19 cellular contexts compared by ENCODE assay signal in the genomic region with DNA sequence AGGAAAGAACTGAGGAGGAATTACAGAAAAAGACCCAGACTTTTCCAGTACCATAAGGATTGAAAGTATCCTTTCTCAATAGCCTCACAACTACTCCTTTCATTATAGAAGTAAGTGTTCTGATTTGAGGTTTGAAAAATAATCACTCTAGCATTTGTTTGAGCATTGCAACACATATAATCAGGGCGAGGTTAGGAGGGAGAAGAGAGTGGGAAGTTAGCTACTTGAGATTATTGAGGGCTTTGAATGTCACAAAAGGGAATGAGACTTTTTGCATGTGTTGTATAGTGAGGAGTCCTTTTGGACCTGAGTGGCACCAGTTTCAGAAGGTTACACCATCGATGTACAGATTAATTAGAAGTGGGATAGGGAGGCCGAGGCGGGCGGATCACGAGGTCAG.
"Had no signal": no experiment of that assay in that cellular context is flagged by ENCODE, and none has a peak within 500 bp of the region (broad histone marks: within the 10 kb centered on the region; RNA-seq: fewer than 3 reads in every experiment).

No MANE protein-coding gene starts in this region.

- H3K36me3 ChIP-seq: adrenal gland, prostate gland, right atrium auricular region, tibial nerve, uterus had no signal

- H3K9me3 Mint-ChIP-seq: activated CD8-positive, alpha-beta T cell treated with anti-CD3 and anti-CD28 coated beads for 36 hours; activated T-cell treated with anti-CD3 and anti-CD28 coated beads, Interleukin-2, amount 50 U/mL, for 4 hours had no signal

- H3K4me1 Mint-ChIP-seq: activated CD4-positive, alpha-beta T cell treated with anti-CD3 and anti-CD28 coated beads, Interleukin-2, amount 10 ng/mL, durations not matched to agents 24 days and 14 days had no signal

- H3K4me3 Mint-ChIP-seq: activated CD4-positive, alpha-beta T cell treated with anti-CD3 and anti-CD28 coated beads, Interleukin-2, amount 10 ng/mL, durations not matched to agents 24 days and 14 days; activated CD8-positive, alpha-beta T cell treated with anti-CD3 and anti-CD28 coated beads for 36 hours; activated T-cell treated with anti-CD3 and anti-CD28 coated beads, Interleukin-2, amount 50 U/mL, for 4 hours; neural crest cell had no signal

- FAIRE-seq: islet of Langerhans had no signal

- H3K27me3 ChIP-seq: adrenal gland, right atrium auricular region, tibial nerve, uterus had no signal

- H3K9me3 ChIP-seq: adrenal gland, prostate gland, right atrium auricular region, tibial nerve, uterus had no signal

- H3K27me3 Mint-ChIP-seq: activated CD4-positive, alpha-beta T cell treated with anti-CD3 and anti-CD28 coated beads, Interleukin-2, amount 10 ng/mL, durations not matched to agents 24 days and 14 days; activated CD8-positive, alpha-beta T cell treated with anti-CD3 and anti-CD28 coated beads for 36 hours had no signal

- H3K27ac Mint-ChIP-seq: activated CD4-positive, alpha-beta T cell treated with anti-CD3 and anti-CD28 coated beads, Interleukin-2, amount 10 ng/mL, durations not matched to agents 24 days and 14 days; activated CD8-positive, alpha-beta T cell treated with anti-CD3 and anti-CD28 coated beads for 36 hours had no signal

- H3K27ac ChIP-seq: adrenal gland, prostate gland, right atrium auricular region, tibial nerve, uterus had no signal

- DNase-seq: activated CD4-positive, alpha-beta T cell treated with anti-CD3 and anti-CD28 coated beads, Interleukin-2, amount 10 ng/mL, durations not matched to agents 24 days and 14 days; activated CD4-positive, CD25-positive, alpha-beta regulatory T cell; activated CD8-positive, alpha-beta memory T cell treated with anti-CD3 and anti-CD28 coated beads, Interleukin-2, amount 50 U/mL, for 4 hours; activated CD8-positive, alpha-beta T cell treated with anti-CD3 and anti-CD28 coated beads for 36 hours; activated effector memory CD4-positive, alpha-beta T cell treated with Interleukin-2 at 50 U/mL for 16 hours; activated naive CD4-positive, alpha-beta T cell treated with anti-CD3 and anti-CD28 coated beads, Interleukin-2, amount 50 U/mL, for 16 hours; activated T-cell treated with anti-CD3 and anti-CD28 coated beads, Interleukin-2, amount 50 U/mL, for 4 hours; adrenal gland; effector CD4-positive, alpha-beta T cell; stimulated activated CD4-positive, alpha-beta T cell treated with anti-CD3 and anti-CD28 coated beads, Interleukin-2, amount 100 ng/mL, for 24 hours; stimulated activated naive CD4-positive, alpha-beta T cell treated with Interleukin-2 at 50 U/mL for 16 hours; substantia nigra; T1000; uterus had no signal

- H3K4me1 ChIP-seq: adrenal gland, prostate gland, right atrium auricular region, tibial nerve, uterus had no signal

- H3K4me3 ChIP-seq: adrenal gland, prostate gland, right atrium auricular region, tibial nerve, uterus had no signal

- ATAC-seq: activated CD8-positive, alpha-beta T cell treated with anti-CD3 and anti-CD28 coated beads for 36 hours; activated T-cell treated with anti-CD3 and anti-CD28 coated beads, Interleukin-2, amount 50 U/mL, for 4 hours had no signal
